1 cellular context compared by ENCODE assay signal in genomic region chr14:53621986-53622385, GRCh38.
TF ChIP-seq lines count a peak whose summit lies in the region.

No MANE protein-coding gene starts in this region.

TF ChIP-seq in IMR-90, 13 proteins besides CTCF, POLR2A, EP300 and RAD21 (continued from another document):
- TF ChIP-seq ELK1 (IDR thresholded peaks at IDR 0.05; ENCODE audit: borderline replicate concordance, low read depth, low read length), result no peak
- no peak for TF ChIP-seq RFX5 (IDR thresholded peaks at IDR 0.05; ENCODE audit: low read depth, low read length)
- TF ChIP-seq CEBPB (IDR thresholded peaks at IDR 0.05; ENCODE audit: low read depth, low read length), result no peak
- TF ChIP-seq MXI1 (IDR thresholded peaks at IDR 0.05; ENCODE audit: borderline replicate concordance, low read depth, low read length), result no peak
- TF ChIP-seq RCOR1 (IDR thresholded peaks at IDR 0.05; ENCODE audit: insufficient replicate concordance, low read length), result no peak
- TF ChIP-seq MAZ (IDR thresholded peaks at IDR 0.05; ENCODE audit: borderline replicate concordance, low read depth, low read length), result no peak
- no peak for TF ChIP-seq CHD1 (IDR thresholded peaks at IDR 0.05; ENCODE audit: low read depth, low read length)
- TF ChIP-seq FOS (IDR thresholded peaks at IDR 0.05; ENCODE audit: low read depth, low read length), result no peak
- no peak for TF ChIP-seq USF2 (IDR thresholded peaks at IDR 0.05; ENCODE audit: low read depth, low read length)
